Comparison of ENCODE assay signal across 17 cellular contexts in genomic region chr7:2651847-2652735, GRCh38. TPM values are rescaled to one million over a fixed set of nuclear protein-coding genes. Genes with fewer than 3 reads are reported as not detected.
A peak's percentile ranks its signal among the peaks of the same experiment; 100 is the strongest.
DNase-seq lines count a peak whose midpoint lies in the region; ATAC-seq, FAIRE-seq and TF ChIP-seq lines count a peak whose summit lies in the region.
"Had no signal": no experiment of that assay in that cellular context is flagged by ENCODE, and none has a peak within 500 bp of the region (broad histone marks: within the 10 kb centered on the region; RNA-seq: fewer than 3 reads in every experiment).

No MANE protein-coding gene starts in this region.

- WGBS in SK-N-SH (ENCODE audit: low lambda C conversion rate), result 94% methylated on average over 25 of the region's 28 CpGs
- WGBS in GM12878 (ENCODE audit: insufficient coverage, insufficient replicate concordance, low lambda C conversion rate, missing lambda C conversion rate), result 71% methylated on average over 28 of the region's 28 CpGs

- peak overlapping the region; percentile 25 for H3K4me3 Mint-ChIP-seq in glutamatergic neuron (ENCODE audit: unreplicated experiment)

- peaks cover 5% of the 10 kb centered on the region for H3K9me3 Mint-ChIP-seq in glutamatergic neuron (ENCODE audit: unreplicated experiment)

- H3K9me3 ChIP-seq in SK-N-SH (no peaks in the 10 kb centered on the region), GM12878 (replicated peaks; ENCODE audit: control insufficient read depth, insufficient read depth, low read length) (no peaks in the 10 kb centered on the region), BE2C (no peaks in the 10 kb centered on the region)
- H3K9me3 ChIP-seq: MG63 had no signal

- ATAC-seq in SK-N-SH treated with all-trans-retinoic acid at 6 μM for 48 hours (no peak), GM12878 (no peak), GM19395 (IDR thresholded peaks at IDR 0.05; ENCODE audit: unreplicated experiment) (no peak)
- ATAC-seq: Panc1 had no signal

- H3K27me3 Mint-ChIP-seq in glutamatergic neuron (ENCODE audit: unreplicated experiment), result peaks cover 6% of the 10 kb centered on the region

- peak overlapping the region; percentile 66 for H3K27ac Mint-ChIP-seq in glutamatergic neuron (ENCODE audit: unreplicated experiment)

- TF ChIP-seq RAD21 in SK-N-SH (IDR thresholded peaks at IDR 0.05; ENCODE audit: low read length) (no peak), GM12878 (IDR thresholded peaks at IDR 0.05; ENCODE audit: insufficient read depth, low read depth, low read length) (no peak)

- SMC1A ChIA-PET in GM12878 (lab: Charles Lee; ENCODE audit: uncharacterized antibody, unreplicated experiment), result interaction anchor here (0.6 kb wide), 1 partner anchor 193 kb away, joined by 4 read pairs; no protein-coding TSS in a partner anchor

- no peaks in the 10 kb centered on the region for H3K27me3 ChIP-seq in SK-N-SH (ENCODE audit: insufficient read depth)
- H3K27me3 ChIP-seq in GM12878 (replicated peaks in 1 of 2; ENCODE audit: control insufficient read depth in 2 of 2, insufficient read depth in 2 of 2, low read length in 1 of 2), result no peaks in the 10 kb centered on the region
- H3K27me3 ChIP-seq in BE2C, result no peaks in the 10 kb centered on the region
- H3K27me3 ChIP-seq: MG63 had no signal

- TF ChIP-seq POLR2A in GM12878 (IDR thresholded peaks at IDR 0.05; ENCODE audit: low read depth, low read length), result peak; percentile 14; the same call in 1 of the 2 replicates

- H2AFZ ChIP-seq in SK-N-SH (ENCODE audit: low read depth), result no peak overlapping the region
- no peak overlapping the region for H2AFZ ChIP-seq in GM12878 (ENCODE audit: control insufficient read depth, low read depth, low read length)

- CTCF ChIA-PET in SK-N-SH (lab: Yijun Ruan, JAX) (interaction anchor here (0.9 to 4.6 kb wide), 5 partner anchors 8 to 29 kb away, joined by 4 to 28 read pairs (median 17); no protein-coding TSS in a partner anchor), GM12878 (lab: Yijun Ruan, JAX) (interaction anchor here (0.6 to 2.2 kb wide), 9 partner anchors 10 to 157 kb away, joined by 3 to 11 read pairs (median 4); no protein-coding TSS in a partner anchor)

- intact Hi-C loops in GM12878 (cut with micrococcal nuclease; ENCODE audit: unreplicated experiment), result no loop called here

- POLR2A ChIA-PET in SK-N-SH (lab: Yijun Ruan, JAX) (no interaction called here), GM12878 (lab: Charles Lee) (interaction anchor here (0.6 kb wide), 1 partner anchor 39 kb away, joined by 6 read pairs; no protein-coding TSS in a partner anchor)

- H3K36me3 ChIP-seq in SK-N-SH (replicated peaks in 1 of 2; ENCODE audit: control insufficient read depth in 1 of 2, insufficient read depth in 2 of 2, low read length in 1 of 2), result peaks cover 43 to 73% of the 10 kb centered on the region in 2 experiments
- H3K36me3 ChIP-seq in GM12878 (ENCODE audit: control insufficient read depth in 2 of 2, insufficient read depth in 2 of 2, low read length in 1 of 2), result peaks cover 0 to 11% of the 10 kb centered on the region in 2 experiments; a peak in 3 of 4 replicates
- peaks cover 37% of the 10 kb centered on the region for H3K36me3 ChIP-seq in BE2C

- peaks cover 26% of the 10 kb centered on the region; the same call in 1 of the 2 replicates for H3K79me2 ChIP-seq in SK-N-SH (ENCODE audit: insufficient read depth)
- H3K79me2 ChIP-seq in GM12878 (ENCODE audit: control insufficient read depth, insufficient read depth, low read length), result no peaks in the 10 kb centered on the region

- H3K9ac ChIP-seq in SK-N-SH (no peak overlapping the region), GM12878 (ENCODE audit: control insufficient read depth, insufficient read depth, low read length) (no peak overlapping the region)

- H3K27ac ChIP-seq in SK-N-SH (ENCODE audit: low read depth in 2 of 2, low read length in 1 of 2) (no peak overlapping the region; a peak in 1 of 4 replicates), GM12878 (ENCODE audit: control insufficient read depth, insufficient read depth) (no peak overlapping the region)
- H3K27ac ChIP-seq: 22Rv1, HL-60 had no signal

- BruUV-seq in GM12878 (replicated peaks; lab: Mats Ljungman, UMichigan), result no TSS peak

- FAIRE-seq in GM12878 (lab: Jason Lieb, UNC), result no peak

- H4K20me1 ChIP-seq in SK-N-SH (ENCODE audit: insufficient read depth) (peaks cover 30% of the 10 kb centered on the region), GM12878 (ENCODE audit: control insufficient read depth, insufficient read depth) (no peaks in the 10 kb centered on the region)

- H3K4me3 ChIP-seq in SK-N-SH (ENCODE audit: low read depth in 2 of 2, low read length in 1 of 2), result no peak overlapping the region
- H3K4me3 ChIP-seq in GM12878, result no peak overlapping the region
- no peak overlapping the region for H3K4me3 ChIP-seq in BE2C (ENCODE audit: low read depth, low read length)
- H3K4me3 ChIP-seq: MG63 had no signal

- peaks cover 0 to 18% of the 10 kb centered on the region in 2 experiments; a peak in 1 of 4 replicates for H3K4me1 ChIP-seq in SK-N-SH (ENCODE audit: control insufficient read depth in 1 of 2, insufficient read depth in 2 of 2, low read depth in 1 of 2, low read length in 1 of 2)
- no peaks in the 10 kb centered on the region for H3K4me1 ChIP-seq in GM12878 (ENCODE audit: control insufficient read depth, insufficient read depth, low read length)
- no peaks in the 10 kb centered on the region for H3K4me1 ChIP-seq in BE2C

- H3F3A ChIP-seq in SK-N-SH (replicated peaks; ENCODE audit: insufficient read depth), result peaks cover 6% of the 10 kb centered on the region

- RAD21 ChIA-PET in GM12878 (lab: Charles Lee; ENCODE audit: unreplicated experiment), result interaction anchor here (0.5 to 1.0 kb wide), 3 partner anchors 15 to 200 kb away, joined by 3 to 4 read pairs (median 3); no protein-coding TSS in a partner anchor

- no peak for TF ChIP-seq EP300 in SK-N-SH (IDR thresholded peaks at IDR 0.05; ENCODE audit: borderline replicate concordance in 1 of 2, low read depth in 1 of 2, low read length in 1 of 2)
- no peak for TF ChIP-seq EP300 in GM12878 (IDR thresholded peaks at IDR 0.05; ENCODE audit: borderline replicate concordance in 1 of 2, control insufficient read depth in 1 of 2, low read depth in 2 of 2, low read length in 2 of 2)

- H3K9me2 ChIP-seq in SK-N-SH, result no peaks in the 10 kb centered on the region

- in situ Hi-C loops in GM12878 (cut with MboI), result no loop called here

- H3K4me2 ChIP-seq in SK-N-SH (no peak overlapping the region), GM12878 (ENCODE audit: control insufficient read depth, insufficient read depth) (no peak overlapping the region)

- TF ChIP-seq CTCF in SK-N-SH (IDR thresholded peaks at IDR 0.05) (no peak), GM12878 (IDR thresholded peaks at IDR 0.05 in 2 of 3, conservative IDR thresholded peaks at IDR 0.05 in 1 of 3; ENCODE audit: control insufficient read depth in 2 of 3, extremely low read depth in 1 of 3, insufficient read depth in 1 of 3, low read depth in 3 of 3, low read length in 3 of 3) (no peak), glutamatergic neuron (IDR thresholded peaks at IDR 0.05; ENCODE audit: partially characterized antibody, unreplicated experiment) (no peak), BE2C (IDR thresholded peaks at IDR 0.05; ENCODE audit: low read depth, low read length) (no peak)

- H3K4me1 Mint-ChIP-seq in glutamatergic neuron (ENCODE audit: low read depth, unreplicated experiment), result peaks cover 13% of the 10 kb centered on the region

- H3K36me3 Mint-ChIP-seq in glutamatergic neuron (ENCODE audit: unreplicated experiment), result peaks cover 2% of the 10 kb centered on the region

- no peak for DNase-seq in SK-N-SH
- DNase-seq in GM12878 (ENCODE audit: low read depth, low spot score), result no peak
- no peak for DNase-seq in glutamatergic neuron
- no peak for DNase-seq in NCI-H1436 treated with DMSO at 0.1 percent for 48 hours (lab: John Stamatoyannopoulos, UW)
- DNase-seq in NCI-H1092 treated with DMSO at 0.1 percent for 48 hours (lab: John Stamatoyannopoulos, UW), result no peak
- no peak for DNase-seq in BE2C
- DNase-seq: C1 segment of cervical spinal cord, EL, MG63, NCI-H1105 treated with DMSO at 0.1 percent for 48 hours, NCI-H510A treated with DMSO at 0.1 percent for 48 hours, SHP77 had no signal

RNA-seq across cellular contexts. Expression of gene TTYH3, which starts 20.3 kb away (rescaled TPM):
- polyA plus RNA-seq in SK-N-SH (2012; rRNA removed), result 65.3 and 105 TPM in 2 replicates
- polyA plus RNA-seq in SK-N-SH (2012; cell fraction: cytosol; rRNA removed), result 44.6 and 83.8 TPM in 2 replicates
- polyA plus RNA-seq in SK-N-SH (2012; cell fraction: nucleus; rRNA removed), result 139 and 151 TPM in 2 replicates
- total RNA-seq in GM12878 (2013; cell fraction: nucleolus; rRNA removed), result 56.1 and 58.5 TPM in 2 replicates
- 10.2 and 10.8 TPM in 2 replicates for total RNA-seq in GM12878 (2014; rRNA removed)
- 5.0 and 5.2 TPM in 2 replicates for total RNA-seq in GM12878 (2014; rRNA removed; fragmentation: Illumina TruSeq; extraction: Trizol)
- 67.2 and 71.4 TPM in 2 replicates for total RNA-seq in GM12878 (2021)
- 5.5 TPM for polyA plus RNA-seq in GM12878 (2011; ENCODE audit: low read depth)
- polyA plus RNA-seq in GM12878 (2011; rRNA removed), result 3.9 and 9.9 TPM in 2 replicates
- polyA plus RNA-seq in GM12878 (2011; cell fraction: cytosol; rRNA removed), result 14.4 and 19.9 TPM in 2 replicates
- polyA plus RNA-seq in GM12878 (2011; cell fraction: nucleus; rRNA removed), result 66.5 and 82.0 TPM in 2 replicates
- polyA plus RNA-seq in GM12878 (2012), result 23.5 and 23.7 TPM in 2 replicates
- polyA plus RNA-seq in GM12878 (2014; fragmentation: Illumina TruSeq; extraction: Trizol), result 3.0 and 10.1 TPM in 2 replicates
- under 1 TPM; 0.79 to 0.95 TPM for polyA plus RNA-seq in GM12878 (2014; fragmentation: Nextera tagmentation; extraction: Ambion mirVana)
- 33.1 and 44.3 TPM in 2 replicates for polyA plus RNA-seq in GM12878 (2014; rRNA removed)
- 10 to 100 TPM; 11.2 to 25.1 TPM for polyA plus RNA-seq in GM12878 (2016; fragmentation: Nextera tagmentation; extraction: Ambion mirVana)
- polyA minus RNA-seq in GM12878 (2011; rRNA and poly(A)+ RNA removed), result 11.3 and 25.5 TPM in 2 replicates
- polyA minus RNA-seq in GM12878 (2011; cell fraction: cytosol; rRNA and poly(A)+ RNA removed), result 24.1 and 26.2 TPM in 2 replicates
- 14.9 and 31.8 TPM in 2 replicates for polyA minus RNA-seq in GM12878 (2011; cell fraction: nucleus; rRNA and poly(A)+ RNA removed)
- total RNA-seq in glutamatergic neuron (ENCODE audit: unreplicated experiment), result 324 TPM
- 127 TPM for polyA plus RNA-seq in BE2C (2012; ENCODE audit: insufficient read depth, insufficient read length, low read depth)

RNA-seq across cellular contexts. Expression of gene AMZ1, which starts 35.9 kb away (rescaled TPM):
- polyA plus RNA-seq in SK-N-SH (2012; rRNA removed), result 0.15 and 0.19 TPM in 2 replicates
- 0.04 and 0.12 TPM in 2 replicates for polyA plus RNA-seq in SK-N-SH (2012; cell fraction: cytosol; rRNA removed)
- 0.29 and 0.69 TPM in 2 replicates for polyA plus RNA-seq in SK-N-SH (2012; cell fraction: nucleus; rRNA removed)
- 5.4 and 6.5 TPM in 2 replicates for total RNA-seq in GM12878 (2013; cell fraction: nucleolus; rRNA removed)
- total RNA-seq in GM12878 (2014; rRNA removed), result 0.62 and 1.1 TPM in 2 replicates
- 0.60 and 0.67 TPM in 2 replicates for total RNA-seq in GM12878 (2014; rRNA removed; fragmentation: Illumina TruSeq; extraction: Trizol)
- total RNA-seq in GM12878 (2021), result 1.2 and 1.4 TPM in 2 replicates
- polyA plus RNA-seq in GM12878 (2011; ENCODE audit: low read depth), result 0.16 TPM
- 0.95 TPM in 2 replicates for polyA plus RNA-seq in GM12878 (2011; rRNA removed)
- polyA plus RNA-seq in GM12878 (2011; cell fraction: cytosol; rRNA removed), result 1.1 and 1.5 TPM in 2 replicates
- 3.1 and 4.2 TPM in 2 replicates for polyA plus RNA-seq in GM12878 (2011; cell fraction: nucleus; rRNA removed)
- polyA plus RNA-seq in GM12878 (2012), result 0.30 and 0.52 TPM in 2 replicates
- 0.33 and 0.59 TPM in 2 replicates for polyA plus RNA-seq in GM12878 (2014; fragmentation: Illumina TruSeq; extraction: Trizol)
- polyA plus RNA-seq in GM12878 (2014; fragmentation: Nextera tagmentation; extraction: Ambion mirVana), result under 1 TPM; 0.02 to 0.11 TPM
- polyA plus RNA-seq in GM12878 (2014; rRNA removed), result 0.72 and 0.77 TPM in 2 replicates
- 1 to 10 TPM; 1.5 to 2.0 TPM for polyA plus RNA-seq in GM12878 (2016; fragmentation: Nextera tagmentation; extraction: Ambion mirVana)
- 2.6 and 4.7 TPM in 2 replicates for polyA minus RNA-seq in GM12878 (2011; rRNA and poly(A)+ RNA removed)
- 0.67 and 1.5 TPM in 2 replicates for polyA minus RNA-seq in GM12878 (2011; cell fraction: cytosol; rRNA and poly(A)+ RNA removed)
- 2.2 and 5.6 TPM in 2 replicates for polyA minus RNA-seq in GM12878 (2011; cell fraction: nucleus; rRNA and poly(A)+ RNA removed)
- 0.15 TPM for total RNA-seq in glutamatergic neuron (ENCODE audit: unreplicated experiment)
- polyA plus RNA-seq in BE2C (2012; ENCODE audit: insufficient read depth, insufficient read length, low read depth), result 2.3 TPM

Comparison
In these comparisons a context has a peak if more than half of its experiments do, and no peak if none do; other contexts are left out.
1. Of the 26 proteins assayed by ChIP-seq in both GM12878 and SK-N-SH: peak only in GM12878: none; only in SK-N-SH: POLR2AphosphoS5; in both: none; in neither: 25.